Comparison of ENCODE assay signal across 18 cellular contexts in genomic region chr17:79079421-79080200, GRCh38.
"Had no signal": no experiment of that assay in that cellular context is flagged by ENCODE, and none has a peak within 500 bp of the region (broad histone marks: within the 10 kb centered on the region; RNA-seq: fewer than 3 reads in every experiment).

No MANE protein-coding gene starts in this region.

- H3K4me1 ChIP-seq: testis had no signal

- H3K9me3 ChIP-seq: colonic mucosa, esophagus squamous epithelium, gastroesophageal sphincter, ovary, testis, transverse colon had no signal

- H3K36me3 ChIP-seq: colonic mucosa, ovary had no signal

- ATAC-seq: gastroesophageal sphincter; natural killer cell; sciatic nerve; stimulated activated naive B cell treated with anti-CD40 and anti-IgM and Interleukin-4, amounts not matched to agents 10 μg/mL and 1 μg/mL and 100 μg/mL, for 72 hours; stimulated activated naive CD8-positive, alpha-beta T cell treated with anti-CD3 and anti-CD28 coated beads, Interleukin-15, amount 100 ng/mL, for 72 hours had no signal

- DNase-seq: cerebellar nuclear complex; colonic mucosa; dermis blood vessel endothelial cell; esophagus squamous epithelium; foreskin fibroblast; kidney glomerular epithelial cell; mammary epithelial cell; natural killer cell; stimulated activated CD4-positive, alpha-beta T cell treated with anti-CD3 and anti-CD28 coated beads, Interleukin-2, amount 100 ng/mL, for 24 hours; stimulated activated CD4-positive, alpha-beta T cell treated with anti-CD3 and anti-CD28 coated beads, Interleukin-4, amount 100 ng/mL, for 4 hours; stimulated activated naive B cell treated with anti-CD40 and anti-IgM and Interleukin-4, amounts not matched to agents 10 μg/mL and 1 μg/mL and 100 μg/mL, for 72 hours; stimulated activated naive CD8-positive, alpha-beta T cell treated with anti-CD3 and anti-CD28 coated beads, Interleukin-15, amount 100 ng/mL, for 72 hours; testis; transverse colon had no signal

- H3K27ac ChIP-seq: colonic mucosa, esophagus squamous epithelium, gastroesophageal sphincter, hepatocyte, ovary, testis, transverse colon had no signal

- H3K4me3 ChIP-seq: colonic mucosa, esophagus squamous epithelium, gastroesophageal sphincter, hepatocyte, ovary, testis, transverse colon had no signal

- H3K27me3 ChIP-seq: colonic mucosa, esophagus squamous epithelium, gastroesophageal sphincter, hepatocyte, ovary, testis, transverse colon had no signal
